Comparison of ENCODE assay signal across 27 cellular contexts in genomic region chr11:135001581-135001980, GRCh38.
"Had no signal": no experiment of that assay in that cellular context is flagged by ENCODE, and none has a peak within 500 bp of the region (broad histone marks: within the 10 kb centered on the region; RNA-seq: fewer than 3 reads in every experiment).

No MANE protein-coding gene starts in this region.

- H3K9me3 Mint-ChIP-seq: immature natural killer cell; natural killer cell treated with Interleukin-12 subunit alpha and Interleukin-12 subunit beta and Interleukin-15 and Interleukin-18, amount 100 ng/mL, for 72 hours; neural progenitor cell; stimulated activated effector memory CD8-positive, alpha-beta T cell treated with anti-CD3 and anti-CD28 coated beads, Interleukin-12 subunit alpha, Interleukin-12 subunit beta, amount 100 ng/mL, for 72 hours; stimulated activated naive CD8-positive, alpha-beta T cell treated with anti-CD3 and anti-CD28 coated beads, Interleukin-15, Interleukin-2, amounts not matched to agents 100 ng/mL and 50 ng/mL, for 24 hours had no signal

- H3K4me1 Mint-ChIP-seq: immature natural killer cell; stimulated activated effector memory CD8-positive, alpha-beta T cell treated with anti-CD3 and anti-CD28 coated beads, Interleukin-12 subunit alpha, Interleukin-12 subunit beta, amount 100 ng/mL, for 72 hours had no signal

- H3K36me3 ChIP-seq: heart left ventricle, left ventricle myocardium inferior, neural progenitor cell, ovary, prostate gland, spleen, suprapubic skin, thoracic aorta, tibial artery, upper lobe of right lung had no signal

- H3K9ac ChIP-seq: neural progenitor cell had no signal

- H3K4me3 ChIP-seq: heart left ventricle, left ventricle myocardium inferior, lung, mucosa of descending colon, neural progenitor cell, ovary, prostate gland, spleen, suprapubic skin, thoracic aorta, tibial artery, upper lobe of right lung had no signal

- H3K36me3 Mint-ChIP-seq: immature natural killer cell; naive thymus-derived CD4-positive, alpha-beta T cell; natural killer cell treated with Interleukin-12 subunit alpha and Interleukin-12 subunit beta and Interleukin-15 and Interleukin-18, amount 100 ng/mL, for 72 hours; neural progenitor cell; stimulated activated effector memory CD8-positive, alpha-beta T cell treated with anti-CD3 and anti-CD28 coated beads, Interleukin-12 subunit alpha, Interleukin-12 subunit beta, amount 100 ng/mL, for 72 hours had no signal

- H3K4me1 ChIP-seq: heart left ventricle, prostate gland, spleen, suprapubic skin, tibial artery, upper lobe of right lung had no signal

- H3K27ac ChIP-seq: heart left ventricle, left ventricle myocardium inferior, neural progenitor cell, ovary, prostate gland, spleen, suprapubic skin, thoracic aorta, tibial artery, upper lobe of right lung had no signal

- H3K9me3 ChIP-seq: heart left ventricle, left ventricle myocardium inferior, mucosa of descending colon, ovary, prostate gland, spleen, suprapubic skin, thoracic aorta, tibial artery, upper lobe of right lung had no signal

- DNase-seq: heart left ventricle; hypothalamus; immature natural killer cell; left ventricle myocardium inferior; mesendoderm; midbrain; mucosa of descending colon; naive thymus-derived CD4-positive, alpha-beta T cell; ovary; posterior cingulate gyrus; retina; right cardiac atrium; small intestine; spleen; stimulated activated CD4-positive, alpha-beta T cell treated with anti-CD3 and anti-CD28 coated beads, Interleukin-4, amount 100 ng/mL, for 24 hours; stimulated activated naive CD4-positive, alpha-beta T cell; tibial artery; trophoblast cell; upper lobe of right lung had no signal

- H3K4me3 Mint-ChIP-seq: immature natural killer cell; naive thymus-derived CD4-positive, alpha-beta T cell; natural killer cell treated with Interleukin-12 subunit alpha and Interleukin-12 subunit beta and Interleukin-15 and Interleukin-18, amount 100 ng/mL, for 72 hours; neural progenitor cell; stimulated activated effector memory CD8-positive, alpha-beta T cell treated with anti-CD3 and anti-CD28 coated beads, Interleukin-12 subunit alpha, Interleukin-12 subunit beta, amount 100 ng/mL, for 72 hours; stimulated activated naive CD8-positive, alpha-beta T cell treated with anti-CD3 and anti-CD28 coated beads, Interleukin-15, Interleukin-2, amounts not matched to agents 100 ng/mL and 50 ng/mL, for 24 hours had no signal

- H3K27me3 ChIP-seq: neural progenitor cell, ovary had no signal

- H3K27ac Mint-ChIP-seq: immature natural killer cell; naive thymus-derived CD4-positive, alpha-beta T cell; natural killer cell treated with Interleukin-12 subunit alpha and Interleukin-12 subunit beta and Interleukin-15 and Interleukin-18, amount 100 ng/mL, for 72 hours; neural progenitor cell; stimulated activated effector memory CD8-positive, alpha-beta T cell treated with anti-CD3 and anti-CD28 coated beads, Interleukin-12 subunit alpha, Interleukin-12 subunit beta, amount 100 ng/mL, for 72 hours; stimulated activated naive CD8-positive, alpha-beta T cell treated with anti-CD3 and anti-CD28 coated beads, Interleukin-15, Interleukin-2, amounts not matched to agents 100 ng/mL and 50 ng/mL, for 24 hours had no signal
